ENCODE assay signal across 8 cellular contexts in the genomic region with DNA sequence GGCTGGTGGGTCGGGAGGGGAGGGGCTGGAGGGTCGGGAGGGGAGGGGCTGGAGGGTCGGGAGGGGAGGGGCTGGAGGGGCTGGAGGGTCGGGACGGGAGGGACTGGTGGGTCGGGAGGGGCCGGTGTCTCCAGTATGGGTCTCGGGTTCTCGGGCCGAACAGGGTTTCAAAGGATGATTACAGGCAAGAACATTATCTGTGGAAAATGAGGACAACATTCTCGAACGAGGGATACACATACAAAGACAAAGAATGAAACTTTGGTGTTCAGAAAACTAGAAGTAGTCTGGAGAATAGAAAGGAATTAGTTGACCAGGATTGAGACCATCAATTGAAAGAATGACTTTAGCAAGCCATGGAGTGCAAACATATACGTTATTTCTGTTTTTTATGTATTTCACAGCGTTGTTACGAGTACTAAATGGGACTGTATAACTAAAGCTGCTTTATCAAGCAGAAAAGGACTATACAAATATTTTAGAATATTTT.
DNase-seq lines count a peak whose midpoint lies in the region; ATAC-seq and TF ChIP-seq lines count a peak whose summit lies in the region.

No MANE protein-coding gene starts in this region.

- ATAC-seq in HG03045 (IDR thresholded peaks at IDR 0.05; ENCODE audit: unreplicated experiment) (no peak), GM21529 (IDR thresholded peaks at IDR 0.05; ENCODE audit: unreplicated experiment) (no peak)
- ATAC-seq in activated CD4-positive, CD25-positive, alpha-beta regulatory T cell treated with anti-CD3 and anti-CD28 coated beads, Interleukin-2, amount 50 U/mL, for 24 hours, result no peak

- intact Hi-C loops in dendritic cell treated with granulocyte-macrophage colony-stimulating factor and Interleukin-4, amounts not matched to agents 40 ng/mL and 50 ng/mL, for 4 days (cut with micrococcal nuclease), result loop anchor here (1.0 to 2.0 kb wide), 2 partner anchors 26 to 64 kb away; partner anchors contain the start of genes AFF4 and HSPA4

- peak overlapping the region; percentile 51 for H3K4me3 ChIP-seq in AG10803 (ENCODE audit: low read length)
- H3K4me3 ChIP-seq in LNCaP clone FGC (ENCODE audit: low read depth, low read length), result peak overlapping the region; percentile 79

- H3K9me3 Mint-ChIP-seq in dendritic cell treated with granulocyte-macrophage colony-stimulating factor and Interleukin-4, amounts not matched to agents 40 ng/mL and 50 ng/mL, for 4 days, result no peaks in the 10 kb centered on the region
- no peaks in the 10 kb centered on the region for H3K9me3 Mint-ChIP-seq in nephron

- H3K27me3 Mint-ChIP-seq in dendritic cell treated with granulocyte-macrophage colony-stimulating factor and Interleukin-4, amounts not matched to agents 40 ng/mL and 50 ng/mL, for 4 days, result peaks cover 4% of the 10 kb centered on the region
- H3K27me3 Mint-ChIP-seq in nephron (ENCODE audit: low read depth), result no peaks in the 10 kb centered on the region

- peaks cover 17% of the 10 kb centered on the region for H3K4me1 Mint-ChIP-seq in dendritic cell treated with granulocyte-macrophage colony-stimulating factor and Interleukin-4, amounts not matched to agents 40 ng/mL and 50 ng/mL, for 4 days (ENCODE audit: low read depth)
- H3K4me1 Mint-ChIP-seq in nephron, result peaks cover 11% of the 10 kb centered on the region

- peak overlapping the region; percentile 98 for H3K27ac Mint-ChIP-seq in dendritic cell treated with granulocyte-macrophage colony-stimulating factor and Interleukin-4, amounts not matched to agents 40 ng/mL and 50 ng/mL, for 4 days
- H3K27ac Mint-ChIP-seq in nephron, result peak overlapping the region; percentile 97 to 99 (median 99)

- no peak for DNase-seq in AG10803 (ENCODE audit: low read depth)
- DNase-seq in LNCaP clone FGC (ENCODE audit: low read depth), result no peak
- no peak for DNase-seq in stimulated activated CD4-positive, alpha-beta T cell treated with anti-CD3 and anti-CD28 coated beads, Interleukin-2, amount 100 ng/mL, for 24 hours

- peaks cover 17% of the 10 kb centered on the region for H3K36me3 Mint-ChIP-seq in dendritic cell treated with granulocyte-macrophage colony-stimulating factor and Interleukin-4, amounts not matched to agents 40 ng/mL and 50 ng/mL, for 4 days (ENCODE audit: low read depth)
- peaks cover 11% of the 10 kb centered on the region for H3K36me3 Mint-ChIP-seq in nephron (ENCODE audit: low read depth)

- TF ChIP-seq CTCF in AG10803 (conservative IDR thresholded peaks at IDR 0.05; ENCODE audit: low read length), result no peak
- no peak for TF ChIP-seq CTCF in LNCaP clone FGC (IDR thresholded peaks at IDR 0.05; ENCODE audit: control insufficient read depth, extremely low read depth, insufficient read depth)
- TF ChIP-seq CTCF in nephron (IDR thresholded peaks at IDR 0.05; ENCODE audit: unreplicated experiment in 3 of 3), result no peak

- peak overlapping the region; percentile 85 for H3K4me3 Mint-ChIP-seq in dendritic cell treated with granulocyte-macrophage colony-stimulating factor and Interleukin-4, amounts not matched to agents 40 ng/mL and 50 ng/mL, for 4 days
- H3K4me3 Mint-ChIP-seq in nephron, result peak overlapping the region; percentile 96 to 97 (median 96)
